ENCODE assay signal across 1 cellular context in genomic region chr6:5095236-5095635, GRCh38.
A peak's percentile ranks its signal among the peaks of the same experiment; 100 is the strongest.
TF ChIP-seq lines count a peak whose summit lies in the region.

No MANE protein-coding gene starts in this region.

TF ChIP-seq in GM12878, 131 proteins besides CTCF, POLR2A, EP300 and RAD21 (continued from another document):
- TF ChIP-seq PBX3 (IDR thresholded peaks at IDR 0.05; ENCODE audit: insufficient replicate concordance, low read depth, low read length), result peak; percentile 76
- TF ChIP-seq MEF2B (IDR thresholded peaks at IDR 0.05; ENCODE audit: partially characterized antibody, poor library complexity, severe bottlenecking), result no peak
- no peak for TF ChIP-seq CHD1 (IDR thresholded peaks at IDR 0.05; ENCODE audit: low read depth, low read length)
- 0 out of 2 replicates have a peak, but pooled peaks have one; percentile 20 for TF ChIP-seq MEF2A (IDR thresholded peaks at IDR 0.05; ENCODE audit: insufficient read depth, low read depth, low read length)
- TF ChIP-seq CHD2 (IDR thresholded peaks at IDR 0.05; ENCODE audit: borderline replicate concordance, low read depth, low read length), result no peak
- TF ChIP-seq PKNOX1 (IDR thresholded peaks at IDR 0.05), result peak; percentile 95
- TF ChIP-seq HSF1 (IDR thresholded peaks at IDR 0.05; ENCODE audit: low read depth, low read length), result no peak
- no peak for TF ChIP-seq JUND (IDR thresholded peaks at IDR 0.05; ENCODE audit: low read depth, low read length)
- no peak for TF ChIP-seq CHD4 (IDR thresholded peaks at IDR 0.05)
- TF ChIP-seq FOXM1 (IDR thresholded peaks at IDR 0.05; ENCODE audit: low read depth, low read length), result no peak
- 0 out of 2 replicates have a peak, but pooled peaks have one; percentile 16 for TF ChIP-seq RUNX3 (IDR thresholded peaks at IDR 0.05; ENCODE audit: low read length)
